In genomic region chr12:6822461-6823135, GRCh38 we compare ENCODE assay signal across 12 cellular contexts. TPM values are rescaled to one million over a fixed set of nuclear protein-coding genes. Genes with fewer than 3 reads are reported as not detected.
A peak's percentile ranks its signal among the peaks of the same experiment; 100 is the strongest.
DNase-seq lines count a peak whose midpoint lies in the region; ATAC-seq and TF ChIP-seq lines count a peak whose summit lies in the region.
"Had no signal": no experiment of that assay in that cellular context is flagged by ENCODE, and none has a peak within 500 bp of the region (broad histone marks: within the 10 kb centered on the region; RNA-seq: fewer than 3 reads in every experiment).

No MANE protein-coding gene starts in this region.

- H3K36me3 ChIP-seq in parathyroid adenoma (ENCODE audit: control insufficient read depth, insufficient read depth, low read length) (no peaks in the 10 kb centered on the region), thyroid gland (no peaks in the 10 kb centered on the region)

- H3K18ac ChIP-seq in H9 (ENCODE audit: insufficient read length, low read depth, low read length) = no peak overlapping the region

- no peak overlapping the region for H2BK5ac ChIP-seq in H9 (ENCODE audit: insufficient read length, low read length)

- H3K9me3 Mint-ChIP-seq in H9 = peaks cover 0 to 2% of the 10 kb centered on the region in 2 experiments; a peak in 1 of 5 replicates
- no peaks in the 10 kb centered on the region for H3K9me3 Mint-ChIP-seq in activated T-helper 1 cell treated with anti-CD3 and anti-CD28 coated beads, Interleukin-12 subunit alpha, Interleukin-12 subunit beta, Interleukin-2, Interleukin-4 antibody, amounts not matched to agents 30 ng/mL and 10 ng/mL and 1 ng/mL, durations not matched to agents 14 hours and 24 hours and 36 hours
- peaks cover 34% of the 10 kb centered on the region for H3K9me3 Mint-ChIP-seq in glutamatergic neuron (ENCODE audit: unreplicated experiment)
- H3K9me3 Mint-ChIP-seq: activated B cell treated with CpG ODN at 0.5 μM for 24 hours; activated T-cell treated with anti-CD3 and anti-CD28 coated beads, Interleukin-2, amount 50 U/mL, for 72 hours; central memory CD8-positive, alpha-beta T cell had no signal

- DNase-seq in H9 (no peak), glutamatergic neuron (no peak), erythroblast (lab: John Stamatoyannopoulos, UW) (no peak), thyroid gland (no peak)
- DNase-seq in activated T-helper 1 cell treated with anti-CD3 and anti-CD28 coated beads, Interleukin-12 subunit alpha, Interleukin-12 subunit beta, Interleukin-2, Interleukin-4 antibody, amounts not matched to agents 30 ng/mL and 10 ng/mL and 1 ng/mL, durations not matched to agents 14 hours and 24 hours and 36 hours (ENCODE audit: low spot score) = no peak
- DNase-seq: activated B cell treated with CpG ODN at 0.5 μM for 24 hours; activated T-cell treated with anti-CD3 and anti-CD28 coated beads, Interleukin-2, amount 50 U/mL, for 72 hours; midbrain; Right ventricle myocardium superior had no signal

- H3K4me1 Mint-ChIP-seq in H9 (peaks cover 71 to 82% of the 10 kb centered on the region in 2 experiments), glutamatergic neuron (ENCODE audit: low read depth, unreplicated experiment) (peaks cover 52% of the 10 kb centered on the region)
- peaks cover 33% of the 10 kb centered on the region for H3K4me1 Mint-ChIP-seq in activated T-helper 1 cell treated with anti-CD3 and anti-CD28 coated beads, Interleukin-12 subunit alpha, Interleukin-12 subunit beta, Interleukin-2, Interleukin-4 antibody, amounts not matched to agents 30 ng/mL and 10 ng/mL and 1 ng/mL, durations not matched to agents 14 hours and 24 hours and 36 hours (ENCODE audit: low read depth)

- peaks cover 11% of the 10 kb centered on the region for H3K23me2 ChIP-seq in H9 (ENCODE audit: insufficient read length, low read depth, low read length, poor library complexity, severe bottlenecking)

- H3K56ac ChIP-seq in H9 (ENCODE audit: insufficient read length, low read depth, low read length) = no peak overlapping the region

- H3K79me2 ChIP-seq in H9 (ENCODE audit: insufficient read depth, low read length) = no peaks in the 10 kb centered on the region
- H3K79me2 ChIP-seq in parathyroid adenoma = no peaks in the 10 kb centered on the region

- H3K27me3 Mint-ChIP-seq in H9 (ENCODE audit: low read depth) (peaks cover 62% of the 10 kb centered on the region), glutamatergic neuron (ENCODE audit: unreplicated experiment) (peaks cover 37% of the 10 kb centered on the region)
- peaks cover 32% of the 10 kb centered on the region for H3K27me3 Mint-ChIP-seq in activated T-helper 1 cell treated with anti-CD3 and anti-CD28 coated beads, Interleukin-12 subunit alpha, Interleukin-12 subunit beta, Interleukin-2, Interleukin-4 antibody, amounts not matched to agents 30 ng/mL and 10 ng/mL and 1 ng/mL, durations not matched to agents 14 hours and 24 hours and 36 hours (ENCODE audit: insufficient read depth)

- H3K27me3 ChIP-seq in H9 (ENCODE audit: insufficient read depth, low read length) (peaks cover 4% of the 10 kb centered on the region; the same call in 1 of the 2 replicates), parathyroid adenoma (ENCODE audit: control insufficient read depth, insufficient read depth, low read length) (no peaks in the 10 kb centered on the region), thyroid gland (no peaks in the 10 kb centered on the region)

- H4K5ac ChIP-seq in H9 (ENCODE audit: insufficient read length, low read depth, low read length) = no peak overlapping the region

- peaks cover 10 to 15% (median 10%) of the 10 kb centered on the region in 3 experiments; a peak in 6 of 7 replicates for H3K36me3 Mint-ChIP-seq in H9 (ENCODE audit: insufficient read depth in 1 of 3, low read depth in 3 of 3)
- H3K36me3 Mint-ChIP-seq in activated T-helper 1 cell treated with anti-CD3 and anti-CD28 coated beads, Interleukin-12 subunit alpha, Interleukin-12 subunit beta, Interleukin-2, Interleukin-4 antibody, amounts not matched to agents 30 ng/mL and 10 ng/mL and 1 ng/mL, durations not matched to agents 14 hours and 24 hours and 36 hours (ENCODE audit: low read depth) = peaks cover 23% of the 10 kb centered on the region
- H3K36me3 Mint-ChIP-seq in glutamatergic neuron (ENCODE audit: unreplicated experiment) = peaks cover 7% of the 10 kb centered on the region

- TF ChIP-seq POLR2A in erythroblast (IDR thresholded peaks at IDR 0.05; ENCODE audit: low read length) (no peak), thyroid gland (IDR thresholded peaks at IDR 0.05) (no peak)

- H3K27ac ChIP-seq in H9 (ENCODE audit: insufficient read length, low read depth, low read length) = no peak overlapping the region
- no peak overlapping the region for H3K27ac ChIP-seq in parathyroid adenoma
- H3K27ac ChIP-seq in thyroid gland = no peak overlapping the region

- TF ChIP-seq CTCF in H9 (conservative IDR thresholded peaks at IDR 0.05) (no peak), glutamatergic neuron (IDR thresholded peaks at IDR 0.05; ENCODE audit: partially characterized antibody, unreplicated experiment) (no peak), parathyroid adenoma (IDR thresholded peaks at IDR 0.05) (no peak), thyroid gland (IDR thresholded peaks at IDR 0.05) (no peak)

- H2AFZ ChIP-seq in H9 (ENCODE audit: low read length) (no peak overlapping the region), parathyroid adenoma (no peak overlapping the region)

- no peak overlapping the region for H2BK20ac ChIP-seq in H9 (ENCODE audit: low read depth, low read length, poor library complexity, severe bottlenecking)

- H3K9ac ChIP-seq in H9 (ENCODE audit: extremely low read depth, insufficient read length, low read length) = no peak overlapping the region
- H3K9ac ChIP-seq in parathyroid adenoma = no peak overlapping the region

- H3K4me1 ChIP-seq in H9 (ENCODE audit: insufficient read depth, low read length) = peaks cover 10% of the 10 kb centered on the region; the same call in 1 of the 2 replicates
- H3K4me1 ChIP-seq in parathyroid adenoma = peaks cover 16% of the 10 kb centered on the region
- peaks cover 6 to 20% of the 10 kb centered on the region in 2 donors for H3K4me1 ChIP-seq in thyroid gland

- H3K14ac ChIP-seq in H9 (ENCODE audit: insufficient read depth, low read length) = no peak overlapping the region

- no peak overlapping the region for H2AK5ac ChIP-seq in H9 (ENCODE audit: insufficient read length, low read length)

- no peak overlapping the region for H2BK15ac ChIP-seq in H9 (ENCODE audit: low read depth, low read length)

- intact Hi-C loops in activated T-helper 1 cell treated with anti-CD3 and anti-CD28 coated beads, Interleukin-12 subunit alpha, Interleukin-12 subunit beta, Interleukin-2, Interleukin-4 antibody, amounts not matched to agents 30 ng/mL and 10 ng/mL and 1 ng/mL, durations not matched to agents 14 hours and 24 hours and 36 hours (cut with micrococcal nuclease) = no loop called here
- intact Hi-C loops in thyroid gland (cut with DNase I) = no loop called here

- H2BK120ac ChIP-seq in H9 (ENCODE audit: low read depth, low read length, poor library complexity, severe bottlenecking) = no peak overlapping the region

- no peak overlapping the region for H4K91ac ChIP-seq in H9 (ENCODE audit: insufficient read length, low read depth, low read length)

- no peak overlapping the region for H4K8ac ChIP-seq in H9 (replicated peaks; ENCODE audit: insufficient read length, low read depth, low read length)

- no peaks in the 10 kb centered on the region for H3K79me1 ChIP-seq in H9 (ENCODE audit: insufficient read depth, low read depth, low read length, poor library complexity, severe bottlenecking)

- peaks cover 4% of the 10 kb centered on the region for H4K20me1 ChIP-seq in H9 (ENCODE audit: control insufficient read depth, insufficient read depth, insufficient read length)

- no peak overlapping the region for H3T11ph ChIP-seq in H9 (ENCODE audit: low read length)

- no CpG with 5 or more reads among the region's 7 CpGs for WGBS in H9 (ENCODE audit: extremely low coverage, insufficient read length, low lambda C conversion rate)
- WGBS in thyroid gland, 2 donors = 46 to 47% methylated on average over 7 of the region's 7 CpGs

- no peak overlapping the region for H3K23ac ChIP-seq in H9 (ENCODE audit: insufficient read length, low read depth, low read length)

- peak overlapping the region in 1 of 3 experiments; percentile 14; a peak in 2 of 7 replicates for H3K27ac Mint-ChIP-seq in H9
- H3K27ac Mint-ChIP-seq in activated T-helper 1 cell treated with anti-CD3 and anti-CD28 coated beads, Interleukin-12 subunit alpha, Interleukin-12 subunit beta, Interleukin-2, Interleukin-4 antibody, amounts not matched to agents 30 ng/mL and 10 ng/mL and 1 ng/mL, durations not matched to agents 14 hours and 24 hours and 36 hours = peak overlapping the region; percentile 53
- peak overlapping the region; percentile 95 for H3K27ac Mint-ChIP-seq in glutamatergic neuron (ENCODE audit: unreplicated experiment)
- H3K27ac Mint-ChIP-seq: activated B cell treated with CpG ODN at 0.5 μM for 24 hours; activated T-cell treated with anti-CD3 and anti-CD28 coated beads, Interleukin-2, amount 50 U/mL, for 72 hours had no signal

- H3K4me2 ChIP-seq in H9 (ENCODE audit: insufficient read depth, insufficient read length, low read length) (peak overlapping the region; percentile 34), parathyroid adenoma (ENCODE audit: low read length) (peak overlapping the region; percentile 86)

- H3K4me3 Mint-ChIP-seq in H9 (peak overlapping the region; percentile 73 to 85), glutamatergic neuron (ENCODE audit: unreplicated experiment) (peak overlapping the region; percentile 99)
- no peak overlapping the region for H3K4me3 Mint-ChIP-seq in activated T-helper 1 cell treated with anti-CD3 and anti-CD28 coated beads, Interleukin-12 subunit alpha, Interleukin-12 subunit beta, Interleukin-2, Interleukin-4 antibody, amounts not matched to agents 30 ng/mL and 10 ng/mL and 1 ng/mL, durations not matched to agents 14 hours and 24 hours and 36 hours
- H3K4me3 Mint-ChIP-seq: activated B cell treated with CpG ODN at 0.5 μM for 24 hours had no signal

- H3K4me3 ChIP-seq in parathyroid adenoma (ENCODE audit: low read depth, low read length) (peak overlapping the region; percentile 69), thyroid gland (replicated peaks in 1 of 3) (no peak overlapping the region)

- H3K9me3 ChIP-seq in H9 (ENCODE audit: control insufficient read depth, low read depth, low read length) (no peaks in the 10 kb centered on the region), parathyroid adenoma (ENCODE audit: control insufficient read depth, low read length) (no peaks in the 10 kb centered on the region), thyroid gland (no peaks in the 10 kb centered on the region)

- H2BK12ac ChIP-seq in H9 (ENCODE audit: insufficient read length, low read depth, low read length) = no peak overlapping the region

- H3K4ac ChIP-seq in H9 (ENCODE audit: low read depth, low read length) = no peak overlapping the region

- ATAC-seq in HG03378 (IDR thresholded peaks at IDR 0.05; ENCODE audit: unreplicated experiment) = no peak

RNA-seq across cellular contexts. Expression of gene GPR162, which starts 1.0 kb away (rescaled TPM):
- total RNA-seq in H9 (2021) (4.6 and 6.1 TPM in 2 replicates), glutamatergic neuron (ENCODE audit: unreplicated experiment) (145 TPM), thyroid gland (1 to 10 TPM in 1 of 4 donors, under 1 TPM in 3; 0.34 to 1.1 (median 0.56) TPM)
- total RNA-seq in activated T-helper 1 cell treated with anti-CD3 and anti-CD28 coated beads, Interleukin-12 subunit alpha, Interleukin-12 subunit beta, Interleukin-2, Interleukin-4 antibody, amounts not matched to agents 30 ng/mL and 10 ng/mL and 1 ng/mL, durations not matched to agents 14 hours and 24 hours and 36 hours = 0.29 and 0.32 TPM in 2 replicates
- total RNA-seq: activated B cell treated with CpG ODN at 0.5 μM for 24 hours had no signal

RNA-seq across cellular contexts. Expression of gene P3H3, which starts 5.6 kb away (rescaled TPM):
- 55.0 and 60.2 TPM in 2 replicates for total RNA-seq in H9 (2021)
- 3.5 and 4.0 TPM in 2 replicates for total RNA-seq in activated T-helper 1 cell treated with anti-CD3 and anti-CD28 coated beads, Interleukin-12 subunit alpha, Interleukin-12 subunit beta, Interleukin-2, Interleukin-4 antibody, amounts not matched to agents 30 ng/mL and 10 ng/mL and 1 ng/mL, durations not matched to agents 14 hours and 24 hours and 36 hours
- 58.4 TPM for total RNA-seq in glutamatergic neuron (ENCODE audit: unreplicated experiment)
- 10 to 100 TPM; 13.6 to 27.9 (median 20.3) TPM for total RNA-seq in thyroid gland
- total RNA-seq: activated B cell treated with CpG ODN at 0.5 μM for 24 hours had no signal

RNA-seq across cellular contexts. Expression of gene GNB3, which starts 18.1 kb away (rescaled TPM):
- 17.3 and 20.0 TPM in 2 replicates for total RNA-seq in H9 (2021)
- total RNA-seq in activated T-helper 1 cell treated with anti-CD3 and anti-CD28 coated beads, Interleukin-12 subunit alpha, Interleukin-12 subunit beta, Interleukin-2, Interleukin-4 antibody, amounts not matched to agents 30 ng/mL and 10 ng/mL and 1 ng/mL, durations not matched to agents 14 hours and 24 hours and 36 hours = 1.6 and 1.7 TPM in 2 replicates
- total RNA-seq in glutamatergic neuron (ENCODE audit: unreplicated experiment) = 45.7 TPM
- total RNA-seq in thyroid gland = 1 to 10 TPM in 3 of 4 donors, under 1 TPM in 1; 0.39 to 3.0 (median 2.1) TPM

RNA-seq across cellular contexts. Expression of gene CDCA3, which starts 28.5 kb away (rescaled TPM):
- 45.1 and 48.6 TPM in 2 replicates for total RNA-seq in H9 (2021)
- 27.2 and 32.5 TPM in 2 replicates for total RNA-seq in activated T-helper 1 cell treated with anti-CD3 and anti-CD28 coated beads, Interleukin-12 subunit alpha, Interleukin-12 subunit beta, Interleukin-2, Interleukin-4 antibody, amounts not matched to agents 30 ng/mL and 10 ng/mL and 1 ng/mL, durations not matched to agents 14 hours and 24 hours and 36 hours
- 5.2 TPM for total RNA-seq in glutamatergic neuron (ENCODE audit: unreplicated experiment)
- 1 to 10 TPM in 2 of 4 donors, under 1 TPM in 2; 0.73 to 1.3 (median 0.90) TPM for total RNA-seq in thyroid gland

RNA-seq across cellular contexts. Expression of gene USP5, which starts 29.4 kb away (rescaled TPM):
- total RNA-seq in H9 (2021) = 143 and 144 TPM in 2 replicates
- 116 and 127 TPM in 2 replicates for total RNA-seq in activated T-helper 1 cell treated with anti-CD3 and anti-CD28 coated beads, Interleukin-12 subunit alpha, Interleukin-12 subunit beta, Interleukin-2, Interleukin-4 antibody, amounts not matched to agents 30 ng/mL and 10 ng/mL and 1 ng/mL, durations not matched to agents 14 hours and 24 hours and 36 hours
- total RNA-seq in glutamatergic neuron (ENCODE audit: unreplicated experiment) = 141 TPM
- total RNA-seq in thyroid gland = 10 to 100 TPM; 34.7 to 68.6 (median 58.9) TPM

Comparison
In these comparisons a context has a peak if more than half of its experiments do, and no peak if none do; other contexts are left out.
1. RNA of gene GPR162, which starts 1.0 kb away (total RNA-seq): 145 TPM in glutamatergic neuron (single experiment); 4.6 to 6.1 TPM in H9, 0.34 to 1.1 TPM in thyroid gland and 0.29 to 0.32 TPM in activated T-helper 1 cell treated with anti-CD3 and anti-CD28 coated beads, Interleukin-12 subunit alpha, Interleukin-12 subunit beta, Interleukin-2, Interleukin-4 antibody, amounts not matched to agents 30 ng/mL and 10 ng/mL and 1 ng/mL, durations not matched to agents 14 hours and 24 hours and 36 hours; every median in the first group is over 10 times any median in the second.